ENCODE assay signal across 9 cellular contexts in genomic region chr9:69155341-69156030, GRCh38.
DNase-seq lines count a peak whose midpoint lies in the region; ATAC-seq and TF ChIP-seq lines count a peak whose summit lies in the region.
"Had no signal": no experiment of that assay in that cellular context is flagged by ENCODE, and none has a peak within 500 bp of the region (broad histone marks: within the 10 kb centered on the region; RNA-seq: fewer than 3 reads in every experiment).

No MANE protein-coding gene starts in this region.

- H3K9me3 Mint-ChIP-seq in activated naive CD4-positive, alpha-beta T cell treated with anti-CD3 and anti-CD28 coated beads, Interleukin-2, amount 10 ng/mL, durations not matched to agents 7 days and 5 days: no peaks in the 10 kb centered on the region

- DNase-seq in activated CD8-positive, alpha-beta memory T cell treated with anti-CD3 and anti-CD28 coated beads, Interleukin-2, amount 50 U/mL, for 48 hours: peak; percentile 30
- no peak for DNase-seq in activated CD8-positive, alpha-beta memory T cell treated with anti-CD3 and anti-CD28 coated beads, Interleukin-2, amount 50 U/mL, for 4 hours
- DNase-seq in RWPE2 (ENCODE audit: low spot score) (no peak), DMS114 treated with DMSO at 0.1 percent for 48 hours (lab: John Stamatoyannopoulos, UW; ENCODE audit: unreplicated experiment) (no peak), NCI-H2081 (lab: John Stamatoyannopoulos, UW) (no peak)
- no peak for DNase-seq in activated naive CD4-positive, alpha-beta T cell treated with anti-CD3 and anti-CD28 coated beads, Interleukin-2, amount 10 ng/mL, durations not matched to agents 7 days and 5 days

- no peaks in the 10 kb centered on the region for H3K4me1 Mint-ChIP-seq in activated naive CD4-positive, alpha-beta T cell treated with anti-CD3 and anti-CD28 coated beads, Interleukin-2, amount 10 ng/mL, durations not matched to agents 7 days and 5 days

- H3K27me3 Mint-ChIP-seq in activated naive CD4-positive, alpha-beta T cell treated with anti-CD3 and anti-CD28 coated beads, Interleukin-2, amount 10 ng/mL, durations not matched to agents 7 days and 5 days: no peaks in the 10 kb centered on the region

- ATAC-seq in HG02943 (IDR thresholded peaks at IDR 0.05; ENCODE audit: low read depth, unreplicated experiment) (peak; percentile 95), RWPE2 (ENCODE audit: low read depth) (peak; percentile 79)

- peaks cover 12% of the 10 kb centered on the region for H3K36me3 ChIP-seq in RWPE2 (ENCODE audit: low read depth)
- no peaks in the 10 kb centered on the region for H3K36me3 ChIP-seq in stomach smooth muscle (ENCODE audit: control insufficient read depth in 2 of 2, insufficient read depth in 2 of 2, low read length in 2 of 2)

- no peaks in the 10 kb centered on the region for H3K36me3 Mint-ChIP-seq in activated naive CD4-positive, alpha-beta T cell treated with anti-CD3 and anti-CD28 coated beads, Interleukin-2, amount 10 ng/mL, durations not matched to agents 7 days and 5 days

- H3K9ac ChIP-seq in stomach smooth muscle (ENCODE audit: low read length in 2 of 2): no peak overlapping the region

- CTCF ChIA-PET in activated naive CD4-positive, alpha-beta T cell treated with anti-CD3 and anti-CD28 coated beads, Interleukin-2, amount 10 ng/mL, durations not matched to agents 7 days and 5 days (lab: Charles Lee): interaction anchor here (2.4 kb wide), 1 partner anchor 9 kb away, joined by 8 read pairs; no protein-coding TSS in a partner anchor

- H3K27ac ChIP-seq in RWPE2 (ENCODE audit: poor library complexity, severe bottlenecking) (peak overlapping the region; percentile 66), stomach smooth muscle (ENCODE audit: low read length) (peak overlapping the region; percentile 24)
- H3K27ac ChIP-seq: SK-N-MC had no signal

- no peaks in the 10 kb centered on the region for H3K9me3 ChIP-seq in RWPE2 (ENCODE audit: severe bottlenecking)
- no peaks in the 10 kb centered on the region for H3K9me3 ChIP-seq in stomach smooth muscle (ENCODE audit: control insufficient read depth in 2 of 2, low read length in 2 of 2)

- no peak overlapping the region for H3K4me3 Mint-ChIP-seq in activated naive CD4-positive, alpha-beta T cell treated with anti-CD3 and anti-CD28 coated beads, Interleukin-2, amount 10 ng/mL, durations not matched to agents 7 days and 5 days

- H3K4me1 ChIP-seq in RWPE2 (ENCODE audit: insufficient read depth, poor library complexity, severe bottlenecking): peaks cover 18% of the 10 kb centered on the region
- H3K4me1 ChIP-seq in stomach smooth muscle (ENCODE audit: control insufficient read depth, insufficient read depth, low read length): peaks cover 26% of the 10 kb centered on the region

- H3K4me3 ChIP-seq in RWPE2 (ENCODE audit: severe bottlenecking) (no peak overlapping the region), stomach smooth muscle (ENCODE audit: low read length in 2 of 2) (no peak overlapping the region)
- H3K4me3 ChIP-seq: SK-N-MC had no signal

- no peak for TF ChIP-seq CTCF in RWPE2 (IDR thresholded peaks at IDR 0.05; ENCODE audit: poor library complexity, severe bottlenecking)

- H3K27me3 ChIP-seq in RWPE2 (ENCODE audit: insufficient read depth, poor library complexity, severe bottlenecking): no peaks in the 10 kb centered on the region
- no peaks in the 10 kb centered on the region for H3K27me3 ChIP-seq in stomach smooth muscle (ENCODE audit: control insufficient read depth in 1 of 2, insufficient read depth in 2 of 2, low read length in 2 of 2)

- H3K27ac Mint-ChIP-seq in activated naive CD4-positive, alpha-beta T cell treated with anti-CD3 and anti-CD28 coated beads, Interleukin-2, amount 10 ng/mL, durations not matched to agents 7 days and 5 days: no peak overlapping the region
